In the genomic region with DNA sequence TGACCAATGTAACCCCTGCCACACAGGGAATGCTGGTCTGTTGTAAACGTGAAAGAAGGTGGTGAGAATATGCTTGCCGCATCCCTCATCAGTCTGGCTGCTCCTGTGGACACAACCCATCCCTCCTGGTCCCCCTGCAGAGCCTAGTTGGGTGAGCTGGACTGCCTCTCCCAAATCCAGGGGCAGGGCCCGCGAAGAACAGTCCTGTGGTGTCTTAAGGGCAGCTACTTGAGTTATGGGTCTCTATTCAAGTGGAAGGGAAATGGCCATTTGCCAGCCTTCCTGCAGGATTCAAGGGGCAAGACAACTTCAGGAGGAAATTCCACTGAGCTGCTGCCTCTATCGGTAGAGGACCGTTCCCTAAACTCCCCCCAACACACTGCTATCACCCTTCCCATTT, we compare ENCODE assay signal across 17 cellular contexts.
"Had no signal": no experiment of that assay in that cellular context is flagged by ENCODE, and none has a peak within 500 bp of the region (broad histone marks: within the 10 kb centered on the region; RNA-seq: fewer than 3 reads in every experiment).

No MANE protein-coding gene starts in this region.

- H3K27me3 Mint-ChIP-seq: activated CD4-positive, alpha-beta memory T cell treated with anti-CD3 and anti-CD28 coated beads for 36 hours had no signal

- H3K9me3 Mint-ChIP-seq: activated CD4-positive, alpha-beta memory T cell treated with anti-CD3 and anti-CD28 coated beads for 36 hours; activated T-cell treated with anti-CD3 and anti-CD28 coated beads, Interleukin-2, amount 50 U/mL, for 72 hours; neural progenitor cell; T-helper 2 cell treated with Interferon-gamma antibody and Interleukin-4, amounts not matched to agents 5 μg/mL and 100 μg/mL, for 36 hours had no signal

- ATAC-seq: activated T-cell treated with anti-CD3 and anti-CD28 coated beads, Interleukin-2, amount 50 U/mL, for 72 hours; pancreas had no signal

- H3K27ac Mint-ChIP-seq: activated CD4-positive, alpha-beta memory T cell treated with anti-CD3 and anti-CD28 coated beads for 36 hours; activated T-cell treated with anti-CD3 and anti-CD28 coated beads, Interleukin-2, amount 50 U/mL, for 72 hours; neural progenitor cell; T-helper 2 cell treated with Interferon-gamma antibody and Interleukin-4, amounts not matched to agents 5 μg/mL and 100 μg/mL, for 36 hours had no signal

- H3K4me3 Mint-ChIP-seq: activated CD4-positive, alpha-beta memory T cell treated with anti-CD3 and anti-CD28 coated beads for 36 hours; activated T-cell treated with anti-CD3 and anti-CD28 coated beads, Interleukin-2, amount 50 U/mL, for 72 hours; brain; neural progenitor cell; T-helper 2 cell treated with Interferon-gamma antibody and Interleukin-4, amounts not matched to agents 5 μg/mL and 100 μg/mL, for 36 hours had no signal

- H3K4me3 ChIP-seq: dorsolateral prefrontal cortex, esophagus squamous epithelium, neural progenitor cell, pancreas, stomach, thoracic aorta had no signal

- DNase-seq: activated CD4-positive, alpha-beta memory T cell treated with anti-CD3 and anti-CD28 coated beads for 36 hours; activated CD4-positive, alpha-beta T cell treated with anti-CD3 and anti-CD28 coated beads for 1 hour; activated naive CD4-positive, alpha-beta T cell; activated T-cell treated with anti-CD3 and anti-CD28 coated beads, Interleukin-2, amount 50 U/mL, for 72 hours; dorsolateral prefrontal cortex; esophagus squamous epithelium; foreskin fibroblast; glutamatergic neuron; mammary epithelial cell; stimulated activated CD4-positive, alpha-beta T cell treated with anti-CD3 and anti-CD28 coated beads, Interleukin-15, amount 100 ng/mL, for 24 hours; stimulated activated CD4-positive, alpha-beta T cell treated with anti-CD3 and anti-CD28 coated beads, Interleukin-4, amount 100 ng/mL, for 24 hours; stomach had no signal

- H3K36me3 Mint-ChIP-seq: activated CD4-positive, alpha-beta memory T cell treated with anti-CD3 and anti-CD28 coated beads for 36 hours; brain; neural progenitor cell had no signal
